Comparison of ENCODE assay signal across 8 cellular contexts in the genomic region with DNA sequence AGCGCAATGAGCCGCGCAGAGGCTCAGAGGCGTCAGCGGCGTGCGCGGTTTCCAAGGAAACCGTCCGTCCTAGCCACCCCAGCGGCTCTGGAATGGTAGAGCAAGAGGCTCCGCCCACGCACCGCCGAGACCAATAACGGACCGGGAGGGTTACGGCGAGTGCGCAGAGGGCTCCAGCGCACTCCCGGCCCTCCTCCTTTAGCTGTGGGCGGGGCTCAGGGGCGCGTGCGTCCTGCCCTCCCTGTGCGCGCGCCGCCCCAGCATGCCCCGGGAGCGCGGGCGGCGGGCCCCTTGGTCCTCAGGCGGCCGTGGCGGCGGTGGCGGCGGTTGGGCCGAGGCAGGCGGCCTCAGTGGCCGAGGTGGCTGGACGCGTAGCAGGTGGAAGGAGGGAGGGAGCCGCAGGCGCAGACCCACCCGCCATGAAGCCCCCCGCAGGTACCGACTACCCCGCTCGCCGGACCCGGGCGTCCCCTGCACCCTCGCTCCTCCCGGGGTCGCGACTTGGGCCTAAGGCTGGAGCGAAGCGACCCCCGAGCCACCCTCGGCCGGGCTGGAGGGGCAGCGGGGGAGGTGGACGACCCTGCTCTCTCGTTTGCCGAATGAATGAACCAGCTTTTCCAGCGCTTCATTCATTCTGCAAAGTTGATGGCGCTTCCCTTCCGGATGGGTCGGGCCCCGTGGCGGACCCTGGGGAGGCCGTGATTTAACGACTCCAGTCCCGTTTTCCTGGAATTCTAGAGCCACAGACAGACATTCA. TPM values are rescaled to one million over a fixed set of nuclear protein-coding genes. Genes with fewer than 3 reads are reported as not detected.
DNase-seq lines count a peak whose midpoint lies in the region; ATAC-seq and TF ChIP-seq lines count a peak whose summit lies in the region.

Gene THOP1, plus strand, starts transcription at position 260 of the 757 bp plus-strand sequence. Its CDS starts 160 bp downstream, at position 420.

- peak; percentile 98 for DNase-seq in GM13977 (ENCODE audit: low spot score)
- DNase-seq in NCI-H187 (lab: John Stamatoyannopoulos, UW), result peak; percentile 98 to 99
- DNase-seq in T-helper 2 cell, result peak; percentile 96 to 100 (median 99)
- peak; percentile 99 for DNase-seq in left ventricle myocardium superior
- peak; percentile 97 for DNase-seq in prostate gland (ENCODE audit: low spot score)

- no peaks in the 10 kb centered on the region for H3K27me3 ChIP-seq in prostate gland (replicated peaks; ENCODE audit: insufficient read depth)

- TF ChIP-seq POLR2A in prostate gland (IDR thresholded peaks at IDR 0.05), result peak; percentile 55

- under 1% methylated on average over 62 of the region's 78 CpGs for WGBS in prostate gland
- WGBS in urinary bladder, result under 1% methylated on average over 78 of the region's 78 CpGs

- no peaks in the 10 kb centered on the region for H3K9me3 ChIP-seq in prostate gland

- TF ChIP-seq CTCF in GM13977 (IDR thresholded peaks at IDR 0.05; ENCODE audit: extremely low read depth, insufficient read depth, missing control alignments) (no peak), prostate gland (IDR thresholded peaks at IDR 0.05) (peak in 2 of 4 experiments; percentile 12 to 28)

- peak within 1 kb of the TSS; percentile 47 for H3K27ac ChIP-seq in angular gyrus (ENCODE audit: low read depth, low read length)
- H3K27ac ChIP-seq in prostate gland, result peak within 1 kb of the TSS; percentile 36 to 47
- H3K27ac ChIP-seq in urinary bladder (ENCODE audit: low read depth), result no peak within 1 kb of the TSS

- ATAC-seq in HG02885 (IDR thresholded peaks at IDR 0.05; ENCODE audit: poor library complexity, unreplicated experiment), result peak; percentile 73
- peak; percentile 89 for ATAC-seq in left ventricle myocardium superior

- intact Hi-C loops in left ventricle myocardium superior (cut with micrococcal nuclease) (no loop called here), prostate gland (cut with DNase I) (loop anchor here (10.0 kb wide), 1 partner anchor 249 kb away; no protein-coding TSS in a partner anchor)

- in situ Hi-C loops in GM13977 (cut with MboI; ENCODE audit: low pct_unique_long_range_greater_than_20kb, low sequenced_read_pairs, unreplicated experiment), result no loop called here

- H3K4me1 ChIP-seq in prostate gland (replicated peaks) (peaks cover 5% of the 10 kb centered on the region), urinary bladder (ENCODE audit: insufficient read depth) (no peaks in the 10 kb centered on the region)

- no peaks in the 10 kb centered on the region for H3K36me3 ChIP-seq in prostate gland
- no peaks in the 10 kb centered on the region for H3K36me3 ChIP-seq in urinary bladder (ENCODE audit: insufficient read depth)

- H3K4me3 ChIP-seq in prostate gland (peak within 1 kb of the TSS; percentile 59 to 84), urinary bladder (ENCODE audit: low read depth, low read length) (peak within 1 kb of the TSS; percentile 77)

RNA-seq across cellular contexts. Expression of gene THOP1, which starts in this region (rescaled TPM):
- 59.2 TPM for total RNA-seq in left ventricle myocardium superior
- total RNA-seq in prostate gland, result 100 to 1,000 TPM; 119 to 132 TPM
- total RNA-seq in urinary bladder, result 29.2 TPM
- polyA plus RNA-seq in urinary bladder, result 50.4 TPM
